1 cellular context compared by ENCODE assay signal in genomic region chr11:62394825-62395538, GRCh38.
TF ChIP-seq lines count a peak whose summit lies in the region.

No MANE protein-coding gene starts in this region.

TF ChIP-seq in SK-N-SH, 30 proteins besides CTCF, POLR2A, EP300 and RAD21 (continued from another document):
- no peak; the same call in 1 of the 2 replicates for TF ChIP-seq USF1 (IDR thresholded peaks at IDR 0.05; ENCODE audit: borderline replicate concordance, low read depth)
- TF ChIP-seq, protein P1, sequence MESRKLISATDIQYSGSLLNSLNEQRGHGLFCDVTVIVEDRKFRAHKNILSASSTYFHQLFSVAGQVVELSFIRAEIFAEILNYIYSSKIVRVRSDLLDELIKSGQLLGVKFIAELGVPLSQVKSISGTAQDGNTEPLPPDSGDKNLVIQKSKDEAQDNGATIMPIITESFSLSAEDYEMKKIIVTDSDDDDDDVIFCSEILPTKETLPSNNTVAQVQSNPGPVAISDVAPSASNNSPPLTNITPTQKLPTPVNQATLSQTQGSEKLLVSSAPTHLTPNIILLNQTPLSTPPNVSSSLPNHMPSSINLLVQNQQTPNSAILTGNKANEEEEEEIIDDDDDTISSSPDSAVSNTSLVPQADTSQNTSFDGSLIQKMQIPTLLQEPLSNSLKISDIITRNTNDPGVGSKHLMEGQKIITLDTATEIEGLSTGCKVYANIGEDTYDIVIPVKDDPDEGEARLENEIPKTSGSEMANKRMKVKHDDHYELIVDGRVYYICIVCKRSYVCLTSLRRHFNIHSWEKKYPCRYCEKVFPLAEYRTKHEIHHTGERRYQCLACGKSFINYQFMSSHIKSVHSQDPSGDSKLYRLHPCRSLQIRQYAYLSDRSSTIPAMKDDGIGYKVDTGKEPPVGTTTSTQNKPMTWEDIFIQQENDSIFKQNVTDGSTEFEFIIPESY (IDR thresholded peaks at IDR 0.05; ENCODE audit: borderline replicate concordance, low read depth), result no peak
- TF ChIP-seq TCF12 (IDR thresholded peaks at IDR 0.05), result no peak
- TF ChIP-seq SIN3A (IDR thresholded peaks at IDR 0.05; ENCODE audit: borderline replicate concordance, low read depth, low read length), result 0 out of 2 replicates have a peak, but pooled peaks have one; percentile 66
- TF ChIP-seq, protein P2, sequence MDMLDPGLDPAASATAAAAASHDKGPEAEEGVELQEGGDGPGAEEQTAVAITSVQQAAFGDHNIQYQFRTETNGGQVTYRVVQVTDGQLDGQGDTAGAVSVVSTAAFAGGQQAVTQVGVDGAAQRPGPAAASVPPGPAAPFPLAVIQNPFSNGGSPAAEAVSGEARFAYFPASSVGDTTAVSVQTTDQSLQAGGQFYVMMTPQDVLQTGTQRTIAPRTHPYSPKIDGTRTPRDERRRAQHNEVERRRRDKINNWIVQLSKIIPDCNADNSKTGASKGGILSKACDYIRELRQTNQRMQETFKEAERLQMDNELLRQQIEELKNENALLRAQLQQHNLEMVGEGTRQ (IDR thresholded peaks at IDR 0.05; ENCODE audit: borderline replicate concordance, low read depth, low read length), result no peak
- no peak for TF ChIP-seq FOXJ3 (CRISPR knock-in tag; IDR thresholded peaks at IDR 0.05)
- peak; percentile 13; the same call in 1 of the 2 replicates for TF ChIP-seq RFX5 (IDR thresholded peaks at IDR 0.05; ENCODE audit: low read length)
- TF ChIP-seq GABPA (IDR thresholded peaks at IDR 0.05; ENCODE audit: low read depth), result no peak
- TF ChIP-seq EZH2phosphoT487 (IDR thresholded peaks at IDR 0.05; ENCODE audit: borderline replicate concordance, low read depth), result no peak
- no peak for TF ChIP-seq YY1 (IDR thresholded peaks at IDR 0.05; ENCODE audit: low read depth)
- TF ChIP-seq CHD2 (IDR thresholded peaks at IDR 0.05; ENCODE audit: low read length, partially characterized antibody), result peak; percentile 85
- no peak for TF ChIP-seq TAF1 (IDR thresholded peaks at IDR 0.05; ENCODE audit: borderline replicate concordance, low read depth, low read length)
- no peak; the same call in 1 of the 2 replicates for TF ChIP-seq MAX (IDR thresholded peaks at IDR 0.05; ENCODE audit: low read depth)
- TF ChIP-seq RCOR1 (IDR thresholded peaks at IDR 0.05; ENCODE audit: low read length), result peak; percentile 47; the same call in 1 of the 2 replicates
- no peak for TF ChIP-seq POLR2AphosphoS5 (IDR thresholded peaks at IDR 0.05; ENCODE audit: low read depth, low read length)
- peak; percentile 81 for TF ChIP-seq SMC3 (IDR thresholded peaks at IDR 0.05; ENCODE audit: low read depth, low read length)
- TF ChIP-seq GATA2 (CRISPR knock-in tag; IDR thresholded peaks at IDR 0.05), result no peak
- TF ChIP-seq MEF2A (IDR thresholded peaks at IDR 0.05; ENCODE audit: borderline replicate concordance, low read depth), result no peak
- no peak for TF ChIP-seq REST (IDR thresholded peaks at IDR 0.05; ENCODE audit: low read depth, low read length)
- TF ChIP-seq ELF1 (IDR thresholded peaks at IDR 0.05), result no peak
- TF ChIP-seq MXI1 (IDR thresholded peaks at IDR 0.05; ENCODE audit: low read depth, low read length), result peak; percentile 68; the same call in 1 of the 2 replicates
- TF ChIP-seq NRF1 (IDR thresholded peaks at IDR 0.05; ENCODE audit: low read depth, low read length), result no peak
